In genomic region chr16:50007744-50008143, GRCh38 we compare ENCODE assay signal across 23 cellular contexts. TPM values are rescaled to one million over a fixed set of nuclear protein-coding genes. Genes with fewer than 3 reads are reported as not detected.
DNase-seq lines count a peak whose midpoint lies in the region; ATAC-seq, FAIRE-seq and TF ChIP-seq lines count a peak whose summit lies in the region.
"Had no signal": no experiment of that assay in that cellular context is flagged by ENCODE, and none has a peak within 500 bp of the region (broad histone marks: within the 10 kb centered on the region; RNA-seq: fewer than 3 reads in every experiment).

No MANE protein-coding gene starts in this region.

- no peak for TF ChIP-seq RAD21 in GM12878 (IDR thresholded peaks at IDR 0.05; ENCODE audit: insufficient read depth, low read depth, low read length)

- H3K4me2 ChIP-seq in Karpas-422 (ENCODE audit: low read depth, low read length, poor library complexity, severe bottlenecking): no peak overlapping the region
- H3K4me2 ChIP-seq in GM12878 (ENCODE audit: control insufficient read depth, insufficient read depth): no peak overlapping the region
- H3K4me2 ChIP-seq: BLaER1 had no signal

- RAD21 ChIA-PET in GM12878 (lab: Charles Lee; ENCODE audit: unreplicated experiment): no interaction called here

- H3K27ac ChIP-seq in Karpas-422 (ENCODE audit: low read length): no peak overlapping the region
- H3K27ac ChIP-seq in GM12878 (ENCODE audit: control insufficient read depth, insufficient read depth): no peak overlapping the region
- H3K27ac ChIP-seq: BLaER1 had no signal

- intact Hi-C loops in GM12878 (cut with micrococcal nuclease; ENCODE audit: unreplicated experiment): no loop called here

- H3K4me3 ChIP-seq in Karpas-422 (ENCODE audit: low read length): no peak overlapping the region
- no peak overlapping the region for H3K4me3 ChIP-seq in GM12878
- H3K4me3 ChIP-seq: BLaER1 had no signal

- H2AFZ ChIP-seq in Karpas-422 (ENCODE audit: low read length) (no peak overlapping the region), GM12878 (ENCODE audit: control insufficient read depth, low read depth, low read length) (no peak overlapping the region)

- in situ Hi-C loops in GM12878 (cut with MboI): no loop called here

- H3K9ac ChIP-seq in Karpas-422 (ENCODE audit: low read length): no peak overlapping the region
- H3K9ac ChIP-seq in GM12878 (ENCODE audit: control insufficient read depth, insufficient read depth, low read length): no peak overlapping the region
- H3K9ac ChIP-seq: BLaER1 had no signal

- SMC1A ChIA-PET in GM12878 (lab: Charles Lee; ENCODE audit: uncharacterized antibody, unreplicated experiment): no interaction called here

- ATAC-seq in GM12878 (no peak), HG03196 (IDR thresholded peaks at IDR 0.05; ENCODE audit: unreplicated experiment) (no peak)

- H4K20me1 ChIP-seq in Karpas-422 (ENCODE audit: insufficient read depth, low read depth, low read length): no peaks in the 10 kb centered on the region
- H4K20me1 ChIP-seq in GM12878 (ENCODE audit: control insufficient read depth, insufficient read depth): no peaks in the 10 kb centered on the region
- H4K20me1 ChIP-seq: BLaER1 had no signal

- no peak for FAIRE-seq in GM12878 (lab: Jason Lieb, UNC)
- FAIRE-seq: A204.1, GM12891 had no signal

- no peaks in the 10 kb centered on the region for H3K9me3 ChIP-seq in Karpas-422 (ENCODE audit: low read length)
- peaks cover 2% of the 10 kb centered on the region; the same call in 1 of the 3 replicates for H3K9me3 ChIP-seq in GM12878 (replicated peaks; ENCODE audit: control insufficient read depth, insufficient read depth, low read length)
- H3K9me3 ChIP-seq: BE2C had no signal

- TF ChIP-seq POLR2A in GM12878 (IDR thresholded peaks at IDR 0.05; ENCODE audit: low read depth, low read length): no peak

- H3K4me1 ChIP-seq in Karpas-422 (ENCODE audit: low read length) (no peaks in the 10 kb centered on the region), GM12878 (ENCODE audit: control insufficient read depth, insufficient read depth, low read length) (0 out of 2 replicates have a peak, but pooled peaks cover 2% of the 10 kb centered on the region)
- H3K4me1 ChIP-seq: BE2C had no signal

- BruUV-seq in GM12878 (replicated peaks; lab: Mats Ljungman, UMichigan): no TSS peak

- no peaks in the 10 kb centered on the region for H3K9me2 ChIP-seq in Karpas-422 (replicated peaks; ENCODE audit: insufficient read depth, low read length)

- CTCF ChIA-PET in GM12878 (lab: Yijun Ruan, JAX): no interaction called here

- no peak for TF ChIP-seq CTCF in GM12878 (IDR thresholded peaks at IDR 0.05 in 2 of 3, conservative IDR thresholded peaks at IDR 0.05 in 1 of 3; ENCODE audit: control insufficient read depth in 2 of 3, extremely low read depth in 1 of 3, insufficient read depth in 1 of 3, low read depth in 3 of 3, low read length in 3 of 3)

- H3K79me2 ChIP-seq in Karpas-422 (ENCODE audit: low read length) (no peaks in the 10 kb centered on the region), GM12878 (ENCODE audit: control insufficient read depth, insufficient read depth, low read length) (no peaks in the 10 kb centered on the region)

- H3K27me3 ChIP-seq in Karpas-422 (ENCODE audit: low read length): no peaks in the 10 kb centered on the region
- no peaks in the 10 kb centered on the region for H3K27me3 ChIP-seq in GM12878 (replicated peaks in 1 of 2; ENCODE audit: control insufficient read depth in 2 of 2, insufficient read depth in 2 of 2, low read length in 1 of 2)
- H3K27me3 ChIP-seq: BE2C, BLaER1 had no signal

- WGBS in GM12878 (ENCODE audit: insufficient coverage, insufficient replicate concordance, low lambda C conversion rate, missing lambda C conversion rate): 83% methylated on average over 1 of the region's 1 CpG

- DNase-seq in Karpas-422 (peak; percentile 44), GM12878 (ENCODE audit: low read depth, low spot score) (no peak), NCI-H1436 treated with DMSO at 0.1 percent for 48 hours (lab: John Stamatoyannopoulos, UW) (no peak), GOT3 (lab: John Stamatoyannopoulos, UW) (no peak)
- DNase-seq: 8988T; ACHN; BE2C; C1 segment of cervical spinal cord; CD4-positive, alpha-beta memory T cell; CD4-positive, CD25-positive, alpha-beta regulatory T cell; CD8-positive, alpha-beta memory T cell; COR-L47; DMS 273 treated with DMSO at 0.1 percent for 48 hours; DMS153; DMS53; DMS79; DND-41; EL; GDM1 had no signal

- POLR2A ChIA-PET in GM12878 (lab: Charles Lee): interaction anchor here (0.6 kb wide), 1 partner anchor 160 kb away, joined by 3 read pairs; no protein-coding TSS in a partner anchor

- no peak for TF ChIP-seq EP300 in GM12878 (IDR thresholded peaks at IDR 0.05; ENCODE audit: borderline replicate concordance in 1 of 2, control insufficient read depth in 1 of 2, low read depth in 2 of 2, low read length in 2 of 2)

- H3K36me3 ChIP-seq in Karpas-422 (ENCODE audit: insufficient read depth, low read length): no peaks in the 10 kb centered on the region
- H3K36me3 ChIP-seq in GM12878 (ENCODE audit: control insufficient read depth in 2 of 2, insufficient read depth in 2 of 2, low read length in 1 of 2): no peaks in the 10 kb centered on the region
- H3K36me3 ChIP-seq: BE2C, BLaER1 had no signal

TF ChIP-seq in GM12878, 131 proteins besides CTCF, POLR2A, EP300 and RAD21:
- peak; percentile 25; the same call in 1 of the 2 replicates for TF ChIP-seq SPI1 (IDR thresholded peaks at IDR 0.05; ENCODE audit: borderline replicate concordance, insufficient read depth, low read depth, low read length)
- TF ChIP-seq TCF7 (IDR thresholded peaks at IDR 0.05; ENCODE audit: borderline replicate concordance): no peak

RNA-seq across cellular contexts. Expression of gene CNEP1R1, which starts 17.3 kb away (rescaled TPM):
- 11.8 and 27.1 TPM in 2 replicates for total RNA-seq in Karpas-422 (2014; rRNA removed; shearing (Covaris generic); ENCODE audit: low replicate concordance)
- 44.3 and 47.8 TPM in 2 replicates for total RNA-seq in GM12878 (2013; cell fraction: nucleolus; rRNA removed)
- total RNA-seq in GM12878 (2014; rRNA removed) (18.1 and 19.8 TPM in 2 replicates), GM12878 (2014; rRNA removed; fragmentation: Illumina TruSeq; extraction: Trizol) (17.1 and 17.5 TPM in 2 replicates), GM12878 (2021) (13.7 and 14.0 TPM in 2 replicates)
- polyA plus RNA-seq in GM12878 (2011; ENCODE audit: low read depth): 4.9 TPM
- polyA plus RNA-seq in GM12878 (2011; rRNA removed) (29.2 and 39.7 TPM in 2 replicates), GM12878 (2014; fragmentation: Illumina TruSeq; extraction: Trizol) (13.8 and 17.0 TPM in 2 replicates), GM12878 (2014; fragmentation: Nextera tagmentation; extraction: Ambion mirVana) (10 to 100 TPM; 11.5 to 15.7 TPM), GM12878 (2014; rRNA removed) (13.1 and 14.1 TPM in 2 replicates), GM12878 (2016; fragmentation: Nextera tagmentation; extraction: Ambion mirVana) (10 to 100 TPM; 15.4 to 16.8 TPM)
- 14.1 and 15.4 TPM in 2 replicates for polyA plus RNA-seq in GM12878 (2011; cell fraction: cytosol; rRNA removed)
- polyA plus RNA-seq in GM12878 (2011; cell fraction: nucleus; rRNA removed): 15.4 and 16.7 TPM in 2 replicates
- 8.8 and 11.9 TPM in 2 replicates for polyA plus RNA-seq in GM12878 (2012)
- polyA minus RNA-seq in GM12878 (2011; rRNA and poly(A)+ RNA removed): 15.5 and 19.2 TPM in 2 replicates
- polyA minus RNA-seq in GM12878 (2011; cell fraction: cytosol; rRNA and poly(A)+ RNA removed): 12.8 and 13.5 TPM in 2 replicates
- 14.3 and 26.3 TPM in 2 replicates for polyA minus RNA-seq in GM12878 (2011; cell fraction: nucleus; rRNA and poly(A)+ RNA removed)

RNA-seq across cellular contexts. Expression of gene HEATR3, which starts 58.0 kb away (rescaled TPM):
- 22.1 and 24.4 TPM in 2 replicates for total RNA-seq in Karpas-422 (2014; rRNA removed; shearing (Covaris generic); ENCODE audit: low replicate concordance)
- 19.6 and 23.1 TPM in 2 replicates for total RNA-seq in GM12878 (2013; cell fraction: nucleolus; rRNA removed)
- 21.9 and 23.4 TPM in 2 replicates for total RNA-seq in GM12878 (2014; rRNA removed)
- total RNA-seq in GM12878 (2014; rRNA removed; fragmentation: Illumina TruSeq; extraction: Trizol): 16.0 and 19.2 TPM in 2 replicates
- 20.4 and 21.6 TPM in 2 replicates for total RNA-seq in GM12878 (2021)
- 12.0 TPM for polyA plus RNA-seq in GM12878 (2011; ENCODE audit: low read depth)
- polyA plus RNA-seq in GM12878 (2011; rRNA removed): 19.6 and 27.8 TPM in 2 replicates
- polyA plus RNA-seq in GM12878 (2011; cell fraction: cytosol; rRNA removed): 15.1 and 17.3 TPM in 2 replicates
- 30.1 and 30.5 TPM in 2 replicates for polyA plus RNA-seq in GM12878 (2011; cell fraction: nucleus; rRNA removed)
- polyA plus RNA-seq in GM12878 (2012): 5.9 and 8.1 TPM in 2 replicates
- polyA plus RNA-seq in GM12878 (2014; fragmentation: Illumina TruSeq; extraction: Trizol): 16.6 and 30.0 TPM in 2 replicates
- polyA plus RNA-seq in GM12878 (2014; fragmentation: Nextera tagmentation; extraction: Ambion mirVana): 1 to 10 TPM; 1.5 to 5.0 TPM
- polyA plus RNA-seq in GM12878 (2014; rRNA removed): 12.2 and 16.2 TPM in 2 replicates
- 10 to 100 TPM; 12.5 to 12.8 TPM for polyA plus RNA-seq in GM12878 (2016; fragmentation: Nextera tagmentation; extraction: Ambion mirVana)
- 16.6 and 21.1 TPM in 2 replicates for polyA minus RNA-seq in GM12878 (2011; rRNA and poly(A)+ RNA removed)
- 6.9 and 13.8 TPM in 2 replicates for polyA minus RNA-seq in GM12878 (2011; cell fraction: cytosol; rRNA and poly(A)+ RNA removed)
- polyA minus RNA-seq in GM12878 (2011; cell fraction: nucleus; rRNA and poly(A)+ RNA removed): 10.5 and 20.1 TPM in 2 replicates
